ENCODE assay signal across 1 cellular context in the genomic region with DNA sequence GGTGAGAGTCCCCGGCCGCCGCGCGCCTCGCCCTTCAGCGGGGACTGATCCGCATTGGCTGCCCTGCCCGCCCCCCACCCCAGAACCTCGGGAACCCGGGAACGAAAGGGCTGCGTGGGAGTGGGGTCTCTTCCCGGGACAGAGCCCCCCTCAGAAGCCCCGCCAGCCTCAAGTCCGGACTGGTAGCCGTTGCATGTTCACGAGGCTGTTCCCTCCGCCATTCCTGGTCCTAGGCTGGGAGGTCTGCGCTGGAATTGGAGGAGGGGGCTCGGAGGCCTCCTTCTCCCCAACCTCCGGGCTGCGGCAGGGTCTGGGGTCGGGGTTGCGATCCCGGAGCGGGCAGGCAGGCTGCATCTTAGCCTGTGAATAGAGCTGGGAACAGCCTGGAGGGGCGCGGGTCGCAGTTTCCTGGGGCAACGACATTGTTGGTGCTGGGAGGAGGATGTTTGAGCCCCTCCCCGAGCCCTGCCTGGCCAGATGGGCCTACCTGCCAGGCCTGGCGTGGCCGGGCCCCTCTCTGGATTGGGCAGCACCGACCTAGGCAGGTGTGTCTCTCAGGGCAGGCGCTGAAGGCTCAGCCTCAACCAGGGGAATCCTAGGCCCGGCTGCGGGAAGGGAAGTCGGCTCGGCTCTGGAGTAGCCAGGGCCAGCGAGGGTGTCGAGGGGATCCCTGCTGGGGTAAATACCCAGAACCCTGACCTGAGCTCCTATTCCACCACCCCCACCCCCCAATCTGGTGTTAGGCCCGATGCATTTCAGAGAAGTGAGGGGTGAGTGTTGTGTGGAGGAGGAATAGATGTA.
TF ChIP-seq lines count a peak whose summit lies in the region.

No MANE protein-coding gene starts in this region.

TF ChIP-seq in IMR-90, 13 proteins besides CTCF, POLR2A, EP300 and RAD21 (continued from another document):
- TF ChIP-seq, protein P1, sequence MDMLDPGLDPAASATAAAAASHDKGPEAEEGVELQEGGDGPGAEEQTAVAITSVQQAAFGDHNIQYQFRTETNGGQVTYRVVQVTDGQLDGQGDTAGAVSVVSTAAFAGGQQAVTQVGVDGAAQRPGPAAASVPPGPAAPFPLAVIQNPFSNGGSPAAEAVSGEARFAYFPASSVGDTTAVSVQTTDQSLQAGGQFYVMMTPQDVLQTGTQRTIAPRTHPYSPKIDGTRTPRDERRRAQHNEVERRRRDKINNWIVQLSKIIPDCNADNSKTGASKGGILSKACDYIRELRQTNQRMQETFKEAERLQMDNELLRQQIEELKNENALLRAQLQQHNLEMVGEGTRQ (IDR thresholded peaks at IDR 0.05; ENCODE audit: low read depth, low read length), result no peak
- TF ChIP-seq RCOR1 (IDR thresholded peaks at IDR 0.05; ENCODE audit: insufficient replicate concordance, low read length), result no peak
- no peak for TF ChIP-seq BHLHE40 (IDR thresholded peaks at IDR 0.05; ENCODE audit: low read depth, low read length)
- TF ChIP-seq CEBPB (IDR thresholded peaks at IDR 0.05; ENCODE audit: low read depth, low read length), result no peak
- no peak for TF ChIP-seq FOS (IDR thresholded peaks at IDR 0.05; ENCODE audit: low read depth, low read length)
- no peak for TF ChIP-seq SMC3 (IDR thresholded peaks at IDR 0.05; ENCODE audit: low read depth, low read length)
- no peak for TF ChIP-seq MXI1 (IDR thresholded peaks at IDR 0.05; ENCODE audit: borderline replicate concordance, low read depth, low read length)
- TF ChIP-seq CHD1 (IDR thresholded peaks at IDR 0.05; ENCODE audit: low read depth, low read length), result no peak
